1 cellular context compared by ENCODE assay signal in the genomic region with DNA sequence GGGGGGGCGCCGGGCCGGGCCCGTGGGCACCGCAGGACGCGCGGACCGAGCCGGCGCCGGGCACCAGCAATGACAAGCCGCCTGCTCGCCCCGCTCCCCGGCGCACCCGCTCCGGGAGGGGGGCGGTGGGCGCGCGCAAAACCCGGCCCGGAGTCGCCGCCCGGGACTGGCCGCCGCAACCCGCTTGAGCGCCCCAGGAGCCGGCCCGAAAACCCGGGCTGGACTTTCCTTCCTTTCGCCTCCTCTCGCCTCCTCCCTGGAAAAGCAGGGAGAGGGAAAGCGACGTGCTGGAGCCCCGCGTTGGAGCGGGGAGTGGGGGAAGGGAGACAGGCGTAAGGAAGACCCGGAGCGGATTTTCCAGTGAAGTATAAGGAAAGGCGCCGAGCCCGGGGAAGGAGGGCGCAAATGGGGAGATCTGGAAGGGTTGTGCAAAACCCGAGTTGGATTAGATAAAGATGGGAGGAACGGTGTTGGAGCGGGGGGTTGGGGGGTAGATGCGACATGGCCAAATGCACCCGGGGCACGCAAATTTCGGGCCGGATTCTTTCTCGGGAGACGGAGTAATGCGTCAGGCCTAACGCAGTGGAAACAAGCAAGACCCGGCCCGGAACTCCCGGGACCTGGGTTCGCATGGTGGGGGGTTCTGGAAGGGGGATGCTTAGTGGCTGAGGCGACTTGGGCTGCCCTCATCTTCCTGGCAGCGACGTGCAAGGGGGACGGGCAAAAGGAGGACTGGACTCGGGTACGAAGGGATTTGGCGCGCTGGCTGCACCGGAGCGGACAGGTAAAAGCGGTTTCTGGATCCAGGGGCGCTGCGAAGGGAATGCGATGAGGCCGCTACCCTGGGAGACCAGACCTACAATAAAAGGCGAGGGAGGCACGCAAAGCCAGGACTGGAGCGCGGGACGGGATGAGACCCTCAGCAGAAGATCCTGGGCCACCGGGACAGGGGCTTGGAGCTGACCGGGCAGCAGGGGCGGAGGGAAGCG.
A peak's percentile ranks its signal among the peaks of the same experiment; 100 is the strongest.
TF ChIP-seq lines count a peak whose summit lies in the region.
"Not testable (repeated sequence)": the region's sequence is repeated elsewhere in the genome, so short reads cannot be mapped to it uniquely, and the experiment has no call there.

No MANE protein-coding gene starts in this region.

TF ChIP-seq in HepG2, 621 proteins besides CTCF, POLR2A, EP300 and RAD21 (continued from another document):
- TF ChIP-seq, protein P1, sequence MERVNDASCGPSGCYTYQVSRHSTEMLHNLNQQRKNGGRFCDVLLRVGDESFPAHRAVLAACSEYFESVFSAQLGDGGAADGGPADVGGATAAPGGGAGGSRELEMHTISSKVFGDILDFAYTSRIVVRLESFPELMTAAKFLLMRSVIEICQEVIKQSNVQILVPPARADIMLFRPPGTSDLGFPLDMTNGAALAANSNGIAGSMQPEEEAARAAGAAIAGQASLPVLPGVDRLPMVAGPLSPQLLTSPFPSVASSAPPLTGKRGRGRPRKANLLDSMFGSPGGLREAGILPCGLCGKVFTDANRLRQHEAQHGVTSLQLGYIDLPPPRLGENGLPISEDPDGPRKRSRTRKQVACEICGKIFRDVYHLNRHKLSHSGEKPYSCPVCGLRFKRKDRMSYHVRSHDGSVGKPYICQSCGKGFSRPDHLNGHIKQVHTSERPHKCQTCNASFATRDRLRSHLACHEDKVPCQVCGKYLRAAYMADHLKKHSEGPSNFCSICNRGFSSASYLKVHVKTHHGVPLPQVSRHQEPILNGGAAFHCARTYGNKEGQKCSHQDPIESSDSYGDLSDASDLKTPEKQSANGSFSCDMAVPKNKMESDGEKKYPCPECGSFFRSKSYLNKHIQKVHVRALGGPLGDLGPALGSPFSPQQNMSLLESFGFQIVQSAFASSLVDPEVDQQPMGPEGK (CRISPR knock-in tag; IDR thresholded peaks at IDR 0.05) = peak; percentile 83
- TF ChIP-seq ELF1 (CRISPR knock-in tag; IDR thresholded peaks at IDR 0.05) (0 out of 2 replicates have a peak, but pooled peaks have one; percentile 8), ZNF746 (CRISPR knock-in tag; IDR thresholded peaks at IDR 0.05) (0 out of 2 replicates have a peak, but pooled peaks have one; percentile 23), SAP130 (CRISPR knock-in tag; IDR thresholded peaks at IDR 0.05; ENCODE audit: low read depth) (peak; percentile 21), CREB1 (IDR thresholded peaks at IDR 0.05) (0 out of 2 replicates have a peak, but pooled peaks have one; percentile 14), CREB1 (CRISPR knock-in tag; IDR thresholded peaks at IDR 0.05) (peak; percentile 30; the same call in 1 of the 2 replicates), ELF3 (CRISPR knock-in tag; IDR thresholded peaks at IDR 0.05) (0 out of 2 replicates have a peak, but pooled peaks have one; percentile 13), ZFY (CRISPR knock-in tag; IDR thresholded peaks at IDR 0.05) (peak; percentile 41; the same call in 1 of the 2 replicates), ZEB1 (IDR thresholded peaks at IDR 0.05; ENCODE audit: insufficient replicate concordance, low read depth) (peak; percentile 25), MAZ (IDR thresholded peaks at IDR 0.05; ENCODE audit: borderline replicate concordance, low read depth, low read length) (peak; percentile 69), MAZ (CRISPR knock-in tag; IDR thresholded peaks at IDR 0.05; ENCODE audit: low read depth) (peak; percentile 66), KAT8 (CRISPR knock-in tag; IDR thresholded peaks at IDR 0.05) (peak; percentile 11; the same call in 1 of the 2 replicates), SP1 (CRISPR knock-in tag; IDR thresholded peaks at IDR 0.05) (0 out of 2 replicates have a peak, but pooled peaks have one; percentile 17), HNF4G (IDR thresholded peaks at IDR 0.05; ENCODE audit: borderline replicate concordance, low read depth, low read length) (0 out of 2 replicates have a peak, but pooled peaks have one; percentile 18), ZMYM3 (CRISPR knock-in tag; IDR thresholded peaks at IDR 0.05) (peak; percentile 46; the same call in 1 of the 2 replicates), ARNT2 (CRISPR knock-in tag; IDR thresholded peaks at IDR 0.05; ENCODE audit: low read depth) (0 out of 2 replicates have a peak, but pooled peaks have one; percentile 35), MEIS2 (CRISPR knock-in tag; IDR thresholded peaks at IDR 0.05) (peak; percentile 23; the same call in 1 of the 2 replicates), ZNF777 (CRISPR knock-in tag; IDR thresholded peaks at IDR 0.05) (peak; percentile 84), ZNF891 (CRISPR knock-in tag; IDR thresholded peaks at IDR 0.05) (0 out of 2 replicates have a peak, but pooled peaks have one; percentile 12), YY1 (IDR thresholded peaks at IDR 0.05; ENCODE audit: insufficient read depth, insufficient replicate concordance, low read depth, low read length) (peak; percentile 67), POLR2G (IDR thresholded peaks at IDR 0.05; ENCODE audit: low read depth, low read length) (0 out of 2 replicates have a peak, but pooled peaks have one; percentile 37), ZFX (CRISPR knock-in tag; IDR thresholded peaks at IDR 0.05; ENCODE audit: low read depth) (peak; percentile 34), MYC (CRISPR knock-in tag; IDR thresholded peaks at IDR 0.05; ENCODE audit: borderline replicate concordance) (peak; percentile 12; the same call in 1 of the 2 replicates)
- TF ChIP-seq, protein P2, sequence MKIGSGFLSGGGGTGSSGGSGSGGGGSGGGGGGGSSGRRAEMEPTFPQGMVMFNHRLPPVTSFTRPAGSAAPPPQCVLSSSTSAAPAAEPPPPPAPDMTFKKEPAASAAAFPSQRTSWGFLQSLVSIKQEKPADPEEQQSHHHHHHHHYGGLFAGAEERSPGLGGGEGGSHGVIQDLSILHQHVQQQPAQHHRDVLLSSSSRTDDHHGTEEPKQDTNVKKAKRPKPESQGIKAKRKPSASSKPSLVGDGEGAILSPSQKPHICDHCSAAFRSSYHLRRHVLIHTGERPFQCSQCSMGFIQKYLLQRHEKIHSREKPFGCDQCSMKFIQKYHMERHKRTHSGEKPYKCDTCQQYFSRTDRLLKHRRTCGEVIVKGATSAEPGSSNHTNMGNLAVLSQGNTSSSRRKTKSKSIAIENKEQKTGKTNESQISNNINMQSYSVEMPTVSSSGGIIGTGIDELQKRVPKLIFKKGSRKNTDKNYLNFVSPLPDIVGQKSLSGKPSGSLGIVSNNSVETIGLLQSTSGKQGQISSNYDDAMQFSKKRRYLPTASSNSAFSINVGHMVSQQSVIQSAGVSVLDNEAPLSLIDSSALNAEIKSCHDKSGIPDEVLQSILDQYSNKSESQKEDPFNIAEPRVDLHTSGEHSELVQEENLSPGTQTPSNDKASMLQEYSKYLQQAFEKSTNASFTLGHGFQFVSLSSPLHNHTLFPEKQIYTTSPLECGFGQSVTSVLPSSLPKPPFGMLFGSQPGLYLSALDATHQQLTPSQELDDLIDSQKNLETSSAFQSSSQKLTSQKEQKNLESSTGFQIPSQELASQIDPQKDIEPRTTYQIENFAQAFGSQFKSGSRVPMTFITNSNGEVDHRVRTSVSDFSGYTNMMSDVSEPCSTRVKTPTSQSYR (CRISPR knock-in tag; IDR thresholded peaks at IDR 0.05; ENCODE audit: borderline replicate concordance) = peak; percentile 89
- TF ChIP-seq, protein P3, sequence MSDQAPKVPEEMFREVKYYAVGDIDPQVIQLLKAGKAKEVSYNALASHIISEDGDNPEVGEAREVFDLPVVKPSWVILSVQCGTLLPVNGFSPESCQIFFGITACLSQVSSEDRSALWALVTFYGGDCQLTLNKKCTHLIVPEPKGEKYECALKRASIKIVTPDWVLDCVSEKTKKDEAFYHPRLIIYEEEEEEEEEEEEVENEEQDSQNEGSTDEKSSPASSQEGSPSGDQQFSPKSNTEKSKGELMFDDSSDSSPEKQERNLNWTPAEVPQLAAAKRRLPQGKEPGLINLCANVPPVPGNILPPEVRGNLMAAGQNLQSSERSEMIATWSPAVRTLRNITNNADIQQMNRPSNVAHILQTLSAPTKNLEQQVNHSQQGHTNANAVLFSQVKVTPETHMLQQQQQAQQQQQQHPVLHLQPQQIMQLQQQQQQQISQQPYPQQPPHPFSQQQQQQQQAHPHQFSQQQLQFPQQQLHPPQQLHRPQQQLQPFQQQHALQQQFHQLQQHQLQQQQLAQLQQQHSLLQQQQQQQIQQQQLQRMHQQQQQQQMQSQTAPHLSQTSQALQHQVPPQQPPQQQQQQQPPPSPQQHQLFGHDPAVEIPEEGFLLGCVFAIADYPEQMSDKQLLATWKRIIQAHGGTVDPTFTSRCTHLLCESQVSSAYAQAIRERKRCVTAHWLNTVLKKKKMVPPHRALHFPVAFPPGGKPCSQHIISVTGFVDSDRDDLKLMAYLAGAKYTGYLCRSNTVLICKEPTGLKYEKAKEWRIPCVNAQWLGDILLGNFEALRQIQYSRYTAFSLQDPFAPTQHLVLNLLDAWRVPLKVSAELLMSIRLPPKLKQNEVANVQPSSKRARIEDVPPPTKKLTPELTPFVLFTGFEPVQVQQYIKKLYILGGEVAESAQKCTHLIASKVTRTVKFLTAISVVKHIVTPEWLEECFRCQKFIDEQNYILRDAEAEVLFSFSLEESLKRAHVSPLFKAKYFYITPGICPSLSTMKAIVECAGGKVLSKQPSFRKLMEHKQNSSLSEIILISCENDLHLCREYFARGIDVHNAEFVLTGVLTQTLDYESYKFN (CRISPR knock-in tag; conservative IDR thresholded peaks at IDR 0.05) = peak; percentile 31; the same call in 1 of the 2 replicates
- not testable (repeated sequence) for TF ChIP-seq SP1 (IDR thresholded peaks at IDR 0.05); HNF4G (CRISPR knock-in tag; IDR thresholded peaks at IDR 0.05; ENCODE audit: borderline replicate concordance, low read depth)
- TF ChIP-seq, protein P4, sequence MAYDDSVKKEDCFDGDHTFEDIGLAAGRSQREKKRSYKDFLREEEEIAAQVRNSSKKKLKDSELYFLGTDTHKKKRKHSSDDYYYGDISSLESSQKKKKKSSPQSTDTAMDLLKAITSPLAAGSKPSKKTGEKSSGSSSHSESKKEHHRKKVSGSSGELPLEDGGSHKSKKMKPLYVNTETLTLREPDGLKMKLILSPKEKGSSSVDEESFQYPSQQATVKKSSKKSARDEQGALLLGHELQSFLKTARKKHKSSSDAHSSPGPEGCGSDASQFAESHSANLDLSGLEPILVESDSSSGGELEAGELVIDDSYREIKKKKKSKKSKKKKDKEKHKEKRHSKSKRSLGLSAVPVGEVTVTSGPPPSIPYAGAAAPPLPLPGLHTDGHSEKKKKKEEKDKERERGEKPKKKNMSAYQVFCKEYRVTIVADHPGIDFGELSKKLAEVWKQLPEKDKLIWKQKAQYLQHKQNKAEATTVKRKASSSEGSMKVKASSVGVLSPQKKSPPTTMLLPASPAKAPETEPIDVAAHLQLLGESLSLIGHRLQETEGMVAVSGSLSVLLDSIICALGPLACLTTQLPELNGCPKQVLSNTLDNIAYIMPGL (CRISPR knock-in tag; IDR thresholded peaks at IDR 0.05; ENCODE audit: borderline replicate concordance in 1 of 2, low read depth in 1 of 2) = peak in 1 of 2 experiments; percentile 41; a peak in 1 of 4 replicates
- TF ChIP-seq, protein P5, sequence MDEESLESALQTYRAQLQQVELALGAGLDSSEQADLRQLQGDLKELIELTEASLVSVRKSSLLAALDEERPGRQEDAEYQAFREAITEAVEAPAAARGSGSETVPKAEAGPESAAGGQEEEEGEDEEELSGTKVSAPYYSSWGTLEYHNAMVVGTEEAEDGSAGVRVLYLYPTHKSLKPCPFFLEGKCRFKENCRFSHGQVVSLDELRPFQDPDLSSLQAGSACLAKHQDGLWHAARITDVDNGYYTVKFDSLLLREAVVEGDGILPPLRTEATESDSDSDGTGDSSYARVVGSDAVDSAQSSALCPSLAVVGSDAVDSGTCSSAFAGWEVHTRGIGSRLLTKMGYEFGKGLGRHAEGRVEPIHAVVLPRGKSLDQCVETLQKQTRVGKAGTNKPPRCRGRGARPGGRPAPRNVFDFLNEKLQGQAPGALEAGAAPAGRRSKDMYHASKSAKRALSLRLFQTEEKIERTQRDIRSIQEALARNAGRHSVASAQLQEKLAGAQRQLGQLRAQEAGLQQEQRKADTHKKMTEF (CRISPR knock-in tag; IDR thresholded peaks at IDR 0.05) = peak; percentile 17; the same call in 1 of the 2 replicates
- TF ChIP-seq, protein P6, sequence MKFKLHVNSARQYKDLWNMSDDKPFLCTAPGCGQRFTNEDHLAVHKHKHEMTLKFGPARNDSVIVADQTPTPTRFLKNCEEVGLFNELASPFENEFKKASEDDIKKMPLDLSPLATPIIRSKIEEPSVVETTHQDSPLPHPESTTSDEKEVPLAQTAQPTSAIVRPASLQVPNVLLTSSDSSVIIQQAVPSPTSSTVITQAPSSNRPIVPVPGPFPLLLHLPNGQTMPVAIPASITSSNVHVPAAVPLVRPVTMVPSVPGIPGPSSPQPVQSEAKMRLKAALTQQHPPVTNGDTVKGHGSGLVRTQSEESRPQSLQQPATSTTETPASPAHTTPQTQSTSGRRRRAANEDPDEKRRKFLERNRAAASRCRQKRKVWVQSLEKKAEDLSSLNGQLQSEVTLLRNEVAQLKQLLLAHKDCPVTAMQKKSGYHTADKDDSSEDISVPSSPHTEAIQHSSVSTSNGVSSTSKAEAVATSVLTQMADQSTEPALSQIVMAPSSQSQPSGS (CRISPR knock-in tag; IDR thresholded peaks at IDR 0.05) = peak; percentile 52; the same call in 1 of the 2 replicates
- TF ChIP-seq, protein P7, sequence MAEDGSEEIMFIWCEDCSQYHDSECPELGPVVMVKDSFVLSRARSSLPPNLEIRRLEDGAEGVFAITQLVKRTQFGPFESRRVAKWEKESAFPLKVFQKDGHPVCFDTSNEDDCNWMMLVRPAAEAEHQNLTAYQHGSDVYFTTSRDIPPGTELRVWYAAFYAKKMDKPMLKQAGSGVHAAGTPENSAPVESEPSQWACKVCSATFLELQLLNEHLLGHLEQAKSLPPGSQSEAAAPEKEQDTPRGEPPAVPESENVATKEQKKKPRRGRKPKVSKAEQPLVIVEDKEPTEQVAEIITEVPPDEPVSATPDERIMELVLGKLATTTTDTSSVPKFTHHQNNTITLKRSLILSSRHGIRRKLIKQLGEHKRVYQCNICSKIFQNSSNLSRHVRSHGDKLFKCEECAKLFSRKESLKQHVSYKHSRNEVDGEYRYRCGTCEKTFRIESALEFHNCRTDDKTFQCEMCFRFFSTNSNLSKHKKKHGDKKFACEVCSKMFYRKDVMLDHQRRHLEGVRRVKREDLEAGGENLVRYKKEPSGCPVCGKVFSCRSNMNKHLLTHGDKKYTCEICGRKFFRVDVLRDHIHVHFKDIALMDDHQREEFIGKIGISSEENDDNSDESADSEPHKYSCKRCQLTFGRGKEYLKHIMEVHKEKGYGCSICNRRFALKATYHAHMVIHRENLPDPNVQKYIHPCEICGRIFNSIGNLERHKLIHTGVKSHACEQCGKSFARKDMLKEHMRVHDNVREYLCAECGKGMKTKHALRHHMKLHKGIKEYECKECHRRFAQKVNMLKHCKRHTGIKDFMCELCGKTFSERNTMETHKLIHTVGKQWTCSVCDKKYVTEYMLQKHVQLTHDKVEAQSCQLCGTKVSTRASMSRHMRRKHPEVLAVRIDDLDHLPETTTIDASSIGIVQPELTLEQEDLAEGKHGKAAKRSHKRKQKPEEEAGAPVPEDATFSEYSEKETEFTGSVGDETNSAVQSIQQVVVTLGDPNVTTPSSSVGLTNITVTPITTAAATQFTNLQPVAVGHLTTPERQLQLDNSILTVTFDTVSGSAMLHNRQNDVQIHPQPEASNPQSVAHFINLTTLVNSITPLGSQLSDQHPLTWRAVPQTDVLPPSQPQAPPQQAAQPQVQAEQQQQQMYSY (CRISPR knock-in tag; IDR thresholded peaks at IDR 0.05) = peak; percentile 98
